ENCODE assay signal across 9 cellular contexts in the genomic region with DNA sequence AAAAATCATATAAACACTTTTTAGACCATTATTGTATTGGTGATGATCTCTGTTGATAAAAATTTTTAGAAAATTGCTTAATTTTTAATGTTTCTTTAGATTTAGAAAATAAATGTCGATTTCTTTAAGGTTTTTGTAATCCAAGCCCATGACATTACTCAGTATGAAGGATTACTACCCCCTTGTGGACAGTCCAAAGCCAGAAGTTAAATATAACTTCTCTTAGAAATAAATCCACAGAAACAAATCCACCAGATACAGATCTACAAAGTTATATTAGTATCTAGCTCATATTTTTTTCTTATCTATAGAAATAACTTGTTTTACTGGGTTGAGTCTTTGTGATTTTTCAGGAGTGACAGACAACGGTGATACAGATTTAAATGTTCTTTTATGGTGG. TPM values are rescaled to one million over a fixed set of nuclear protein-coding genes. Genes with fewer than 3 reads are reported as not detected.
DNase-seq lines count a peak whose midpoint lies in the region; ATAC-seq, FAIRE-seq and TF ChIP-seq lines count a peak whose summit lies in the region.
"Had no signal": no experiment of that assay in that cellular context is flagged by ENCODE, and none has a peak within 500 bp of the region (broad histone marks: within the 10 kb centered on the region; RNA-seq: fewer than 3 reads in every experiment).

No MANE protein-coding gene starts in this region.

- intact Hi-C loops in PC-9 (cut with micrococcal nuclease; ENCODE audit: unreplicated experiment): no loop called here
- intact Hi-C loops in activated CD4-positive, alpha-beta T cell treated with anti-CD3 and anti-CD28 coated beads, Interleukin-2, amount 10 ng/mL, durations not matched to agents 24 days and 14 days (cut with micrococcal nuclease): no loop called here

- no peaks in the 10 kb centered on the region for H3K9me2 ChIP-seq in PC-9 (ENCODE audit: insufficient read depth)

- H3K36me3 Mint-ChIP-seq in activated CD4-positive, alpha-beta T cell treated with anti-CD3 and anti-CD28 coated beads, Interleukin-2, amount 10 ng/mL, durations not matched to agents 24 days and 14 days (ENCODE audit: low read depth): peaks cover 23% of the 10 kb centered on the region

- POLR2A ChIA-PET in PC-9 (lab: Charles Lee; ENCODE audit: unreplicated experiment): no interaction called here

- FAIRE-seq in small intestine (lab: Jason Lieb, UNC): peak; percentile 67

- H3K79me2 ChIP-seq in PC-9 (ENCODE audit: low read depth): no peaks in the 10 kb centered on the region

- H3K4me3 Mint-ChIP-seq in activated CD4-positive, alpha-beta T cell treated with anti-CD3 and anti-CD28 coated beads, Interleukin-2, amount 10 ng/mL, durations not matched to agents 24 days and 14 days: no peak overlapping the region

- WGBS in small intestine, 3 donors: 67 to 83% (median 77%) methylated on average over 2 of the region's 2 CpGs

- no peaks in the 10 kb centered on the region for H3K9me3 ChIP-seq in PC-9 (ENCODE audit: insufficient read depth, low read depth)
- no peaks in the 10 kb centered on the region for H3K9me3 ChIP-seq in small intestine (ENCODE audit: control insufficient read depth, low read depth)
- H3K9me3 ChIP-seq: BLaER1 treated with 17β-estradiol and CSF1 and Interleukin-3, amounts not matched to agents 10 nM and 100 nM had no signal

- H3K27me3 ChIP-seq in PC-9 (ENCODE audit: insufficient read depth, low read depth): no peaks in the 10 kb centered on the region
- no peaks in the 10 kb centered on the region for H3K27me3 ChIP-seq in small intestine (ENCODE audit: control insufficient read depth in 2 of 2, insufficient read depth in 2 of 2, low read length in 2 of 2)
- H3K27me3 ChIP-seq: BLaER1 treated with 17β-estradiol and CSF1 and Interleukin-3, amounts not matched to agents 10 nM and 100 nM had no signal

- no peak overlapping the region for H3K27ac Mint-ChIP-seq in activated CD4-positive, alpha-beta T cell treated with anti-CD3 and anti-CD28 coated beads, Interleukin-2, amount 10 ng/mL, durations not matched to agents 24 days and 14 days

- H3K27ac ChIP-seq in PC-9 (no peak overlapping the region), small intestine (ENCODE audit: low read depth in 1 of 2, low read length in 1 of 2) (no peak overlapping the region)
- H3K27ac ChIP-seq: BLaER1 treated with 17β-estradiol and CSF1 and Interleukin-3, amounts not matched to agents 10 nM and 100 nM had no signal

- CTCF ChIA-PET in PC-9 (lab: Charles Lee): interaction anchor here (0.7 kb wide), 1 partner anchor 34 kb away, joined by 3 read pairs; no protein-coding TSS in a partner anchor

- ATAC-seq in HG02642 (IDR thresholded peaks at IDR 0.05; ENCODE audit: poor library complexity, unreplicated experiment): no peak

- no peaks in the 10 kb centered on the region; the same call in 1 of the 2 replicates for H3F3A ChIP-seq in PC-9 (ENCODE audit: insufficient read depth, low read depth)

- no peaks in the 10 kb centered on the region for H4K20me1 ChIP-seq in PC-9 (ENCODE audit: insufficient read depth)

- no peaks in the 10 kb centered on the region for H3K9me3 Mint-ChIP-seq in activated CD4-positive, alpha-beta T cell treated with anti-CD3 and anti-CD28 coated beads, Interleukin-2, amount 10 ng/mL, durations not matched to agents 24 days and 14 days

- TF ChIP-seq CTCF in PC-9 (conservative IDR thresholded peaks at IDR 0.05) (peak; percentile 70), epithelial cell of proximal tubule (conservative IDR thresholded peaks at IDR 0.05; ENCODE audit: low read depth, low read length) (peak; percentile 58)

- H3K4me1 ChIP-seq in PC-9 (replicated peaks; ENCODE audit: insufficient read depth) (no peaks in the 10 kb centered on the region), small intestine (ENCODE audit: control insufficient read depth in 2 of 2, insufficient read depth in 1 of 2, low read depth in 1 of 2, low read length in 1 of 2) (no peaks in the 10 kb centered on the region)

- no peak overlapping the region for H2AFZ ChIP-seq in PC-9

- BruUV-seq in PC-9 (replicated peaks; lab: Mats Ljungman, UMichigan): no TSS peak

- H3K4me3 ChIP-seq in PC-9: no peak overlapping the region
- H3K4me3 ChIP-seq in epithelial cell of proximal tubule (ENCODE audit: low read depth, low read length): no peak overlapping the region
- H3K4me3 ChIP-seq in small intestine (ENCODE audit: low read depth in 1 of 2, low read length in 2 of 2): no peak overlapping the region
- H3K4me3 ChIP-seq: BLaER1 treated with 17β-estradiol and CSF1 and Interleukin-3, amounts not matched to agents 10 nM and 100 nM had no signal

- H3K4me1 Mint-ChIP-seq in activated CD4-positive, alpha-beta T cell treated with anti-CD3 and anti-CD28 coated beads, Interleukin-2, amount 10 ng/mL, durations not matched to agents 24 days and 14 days: peaks cover 15% of the 10 kb centered on the region

- H3K4me2 ChIP-seq in PC-9: no peak overlapping the region
- H3K4me2 ChIP-seq: BLaER1 treated with 17β-estradiol and CSF1 and Interleukin-3, amounts not matched to agents 10 nM and 100 nM had no signal

- no peaks in the 10 kb centered on the region for H3K27me3 Mint-ChIP-seq in activated CD4-positive, alpha-beta T cell treated with anti-CD3 and anti-CD28 coated beads, Interleukin-2, amount 10 ng/mL, durations not matched to agents 24 days and 14 days

- peaks cover 55% of the 10 kb centered on the region for H3K36me3 ChIP-seq in PC-9 (ENCODE audit: low read depth)
- peaks cover 0 to 7% of the 10 kb centered on the region in 2 donors for H3K36me3 ChIP-seq in small intestine (ENCODE audit: control insufficient read depth in 2 of 2, insufficient read depth in 2 of 2, low read length in 2 of 2)

- DNase-seq in NCI-H82 (lab: John Stamatoyannopoulos, UW) (peak; percentile 14), NCI-H82 treated with DMSO at 0.1 percent for 48 hours (lab: John Stamatoyannopoulos, UW; ENCODE audit: unreplicated experiment) (no peak), PC-9 (no peak), epithelial cell of proximal tubule (ENCODE audit: low read depth) (no peak), small intestine (no peak)
- DNase-seq in activated CD4-positive, alpha-beta T cell treated with anti-CD3 and anti-CD28 coated beads, Interleukin-2, amount 10 ng/mL, durations not matched to agents 24 days and 14 days: no peak
- DNase-seq in effector CD4-positive, alpha-beta T cell: no peak

RNA-seq across cellular contexts. Expression of gene TIFA, which starts 18.9 kb away (rescaled TPM):
- total RNA-seq in PC-9 (2021) (12.6 and 15.6 TPM in 2 replicates), epithelial cell of proximal tubule (11.9 and 14.3 TPM in 2 replicates)
- 10 to 100 TPM in 1 of 3 donors, 1 to 10 TPM in 1, under 1 TPM in 1; 0.89 to 11.3 (median 6.2) TPM for polyA plus RNA-seq in small intestine
- total RNA-seq in activated CD4-positive, alpha-beta T cell treated with anti-CD3 and anti-CD28 coated beads, Interleukin-2, amount 10 ng/mL, durations not matched to agents 24 days and 14 days: 27.1 and 27.9 TPM in 2 replicates

RNA-seq across cellular contexts. Expression of gene ALPK1, which starts 30.3 kb away (rescaled TPM):
- total RNA-seq in PC-9 (2021) (31.0 and 35.4 TPM in 2 replicates), epithelial cell of proximal tubule (3.0 and 5.5 TPM in 2 replicates)
- polyA plus RNA-seq in small intestine: 1 to 10 TPM; 4.3 to 6.9 (median 5.3) TPM
- 8.8 and 9.1 TPM in 2 replicates for total RNA-seq in activated CD4-positive, alpha-beta T cell treated with anti-CD3 and anti-CD28 coated beads, Interleukin-2, amount 10 ng/mL, durations not matched to agents 24 days and 14 days

RNA-seq across cellular contexts. Expression of gene AP1AR, which starts 35.2 kb away (rescaled TPM):
- total RNA-seq in PC-9 (2021) (27.6 and 35.8 TPM in 2 replicates), epithelial cell of proximal tubule (16.9 and 19.1 TPM in 2 replicates)
- polyA plus RNA-seq in small intestine: 10 to 100 TPM; 16.8 to 26.7 (median 25.9) TPM
- 20.5 and 27.0 TPM in 2 replicates for total RNA-seq in activated CD4-positive, alpha-beta T cell treated with anti-CD3 and anti-CD28 coated beads, Interleukin-2, amount 10 ng/mL, durations not matched to agents 24 days and 14 days
